1 cellular context compared by ENCODE assay signal in the genomic region with DNA sequence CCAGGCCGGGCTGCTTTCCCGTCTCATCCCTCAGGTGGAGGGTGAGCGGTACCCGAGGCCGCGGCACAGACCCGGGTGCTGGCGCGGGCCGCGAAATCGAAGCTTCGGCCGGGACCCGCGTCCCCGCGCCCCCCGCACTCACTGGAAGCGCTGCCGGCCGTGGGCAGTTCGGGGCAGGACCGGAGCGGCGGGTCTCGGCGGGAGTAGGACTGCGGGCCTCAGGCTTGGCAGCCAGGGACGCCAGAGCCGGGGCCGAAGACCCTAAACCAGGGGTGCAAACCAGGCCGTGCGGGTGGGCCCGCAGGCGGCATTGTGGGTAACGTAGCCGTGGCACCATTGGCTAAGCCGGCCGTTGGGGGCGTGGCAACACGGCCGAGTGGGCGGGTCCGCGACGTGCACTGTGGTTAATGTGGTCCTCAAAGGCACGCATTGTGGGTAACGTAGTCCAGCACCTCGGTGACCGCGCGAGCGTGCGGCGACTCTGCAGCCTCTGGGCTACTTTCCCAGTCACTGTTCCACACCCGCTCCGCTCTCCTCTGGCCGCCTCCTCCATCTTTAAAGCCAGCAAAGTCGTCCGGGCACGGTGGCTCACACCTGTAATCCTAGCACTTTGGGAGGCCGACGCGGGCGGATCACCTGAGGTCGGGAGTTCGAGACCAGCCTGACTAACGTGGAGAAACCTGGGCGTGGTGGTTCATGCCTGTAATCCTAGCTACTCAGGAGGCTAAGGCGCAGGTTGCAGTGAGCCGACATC.
TF ChIP-seq lines count a peak whose summit lies in the region.

TSS of gene ZNF500 (minus strand) at position 288 of the 754 bp plus-strand sequence. CDS start 1,184 bp downstream, outside the sequence.

TF ChIP-seq in HepG2, 621 proteins besides CTCF, POLR2A, EP300 and RAD21 (continued from another document):
- TF ChIP-seq LRRFIP1 (CRISPR knock-in tag; conservative IDR thresholded peaks at IDR 0.05): no peak
- TF ChIP-seq, protein P1, sequence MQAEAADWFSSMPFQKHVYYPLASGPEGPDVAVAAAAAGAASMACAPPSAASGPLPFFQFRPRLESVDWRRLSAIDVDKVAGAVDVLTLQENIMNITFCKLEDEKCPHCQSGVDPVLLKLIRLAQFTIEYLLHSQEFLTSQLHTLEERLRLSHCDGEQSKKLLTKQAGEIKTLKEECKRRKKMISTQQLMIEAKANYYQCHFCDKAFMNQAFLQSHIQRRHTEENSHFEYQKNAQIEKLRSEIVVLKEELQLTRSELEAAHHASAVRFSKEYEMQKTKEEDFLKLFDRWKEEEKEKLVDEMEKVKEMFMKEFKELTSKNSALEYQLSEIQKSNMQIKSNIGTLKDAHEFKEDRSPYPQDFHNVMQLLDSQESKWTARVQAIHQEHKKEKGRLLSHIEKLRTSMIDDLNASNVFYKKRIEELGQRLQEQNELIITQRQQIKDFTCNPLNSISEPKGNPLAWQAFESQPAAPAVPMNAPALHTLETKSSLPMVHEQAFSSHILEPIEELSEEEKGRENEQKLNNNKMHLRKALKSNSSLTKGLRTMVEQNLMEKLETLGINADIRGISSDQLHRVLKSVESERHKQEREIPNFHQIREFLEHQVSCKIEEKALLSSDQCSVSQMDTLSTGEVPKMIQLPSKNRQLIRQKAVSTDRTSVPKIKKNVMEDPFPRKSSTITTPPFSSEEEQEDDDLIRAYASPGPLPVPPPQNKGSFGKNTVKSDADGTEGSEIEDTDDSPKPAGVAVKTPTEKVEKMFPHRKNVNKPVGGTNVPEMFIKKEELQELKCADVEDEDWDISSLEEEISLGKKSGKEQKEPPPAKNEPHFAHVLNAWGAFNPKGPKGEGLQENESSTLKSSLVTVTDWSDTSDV (CRISPR knock-in tag; IDR thresholded peaks at IDR 0.05): no peak
- TF ChIP-seq, protein P2, sequence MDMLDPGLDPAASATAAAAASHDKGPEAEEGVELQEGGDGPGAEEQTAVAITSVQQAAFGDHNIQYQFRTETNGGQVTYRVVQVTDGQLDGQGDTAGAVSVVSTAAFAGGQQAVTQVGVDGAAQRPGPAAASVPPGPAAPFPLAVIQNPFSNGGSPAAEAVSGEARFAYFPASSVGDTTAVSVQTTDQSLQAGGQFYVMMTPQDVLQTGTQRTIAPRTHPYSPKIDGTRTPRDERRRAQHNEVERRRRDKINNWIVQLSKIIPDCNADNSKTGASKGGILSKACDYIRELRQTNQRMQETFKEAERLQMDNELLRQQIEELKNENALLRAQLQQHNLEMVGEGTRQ (IDR thresholded peaks at IDR 0.05; ENCODE audit: low read depth, low read length): no peak
- TF ChIP-seq, protein P2 (CRISPR knock-in tag; IDR thresholded peaks at IDR 0.05; ENCODE audit: borderline replicate concordance): no peak
- TF ChIP-seq, protein P3, sequence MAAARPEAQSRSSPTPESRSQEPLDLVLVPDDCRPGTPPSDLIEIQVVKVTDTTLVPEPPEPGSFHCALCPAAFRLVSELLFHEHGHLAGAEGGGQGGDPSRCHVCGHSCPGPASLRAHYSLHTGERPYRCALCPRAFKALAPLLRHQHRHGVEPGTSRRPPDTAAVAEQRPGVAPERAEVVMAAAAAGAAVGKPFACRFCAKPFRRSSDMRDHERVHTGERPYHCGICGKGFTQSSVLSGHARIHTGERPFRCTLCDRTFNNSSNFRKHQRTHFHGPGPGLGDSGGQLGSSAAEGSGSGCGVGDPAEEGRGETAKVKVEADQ (CRISPR knock-in tag; IDR thresholded peaks at IDR 0.05; ENCODE audit: borderline replicate concordance): no peak
